In the genomic region with DNA sequence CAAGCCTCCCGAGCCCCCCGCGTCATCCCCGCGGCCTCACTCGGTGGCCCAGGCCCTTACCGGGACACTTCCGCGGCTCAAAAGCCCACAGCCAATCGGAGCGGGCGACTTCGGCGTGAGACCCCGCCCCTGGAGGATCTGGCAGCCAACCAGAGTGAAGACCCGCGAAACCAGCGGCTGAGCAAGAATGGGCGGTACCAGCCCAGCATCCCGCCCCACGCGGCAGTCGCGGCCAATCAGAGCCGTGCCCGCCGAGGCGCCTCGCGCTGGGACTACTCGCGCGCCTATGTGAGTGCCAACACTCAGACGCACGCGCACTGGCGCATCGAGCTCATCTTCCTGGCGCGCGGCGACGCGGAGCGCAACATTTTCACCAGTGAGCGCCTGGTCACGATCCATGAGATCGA, we compare ENCODE assay signal across 15 cellular contexts. TPM values are rescaled to one million over a fixed set of nuclear protein-coding genes. Genes with fewer than 3 reads are reported as not detected.
DNase-seq lines count a peak whose midpoint lies in the region; ATAC-seq and TF ChIP-seq lines count a peak whose summit lies in the region.
"Had no signal": no experiment of that assay in that cellular context is flagged by ENCODE, and none has a peak within 500 bp of the region (broad histone marks: within the 10 kb centered on the region; RNA-seq: fewer than 3 reads in every experiment).

No MANE protein-coding gene starts in this region.

- peak overlapping the region; percentile 12 for H3K4me3 Mint-ChIP-seq in activated CD8-positive, alpha-beta T cell treated with anti-CD3 and anti-CD28 coated beads, Interleukin-2, amount 10 ng/mL, durations not matched to agents 7 days and 5 days
- H3K4me3 Mint-ChIP-seq: T-helper 2 cell treated with Interferon-gamma antibody and Interleukin-4, amounts not matched to agents 5 μg/mL and 100 μg/mL, for 36 hours had no signal

- H3K9me3 Mint-ChIP-seq in activated CD8-positive, alpha-beta T cell treated with anti-CD3 and anti-CD28 coated beads, Interleukin-2, amount 10 ng/mL, durations not matched to agents 7 days and 5 days (ENCODE audit: insufficient read depth), result peaks cover 21% of the 10 kb centered on the region

- intact Hi-C loops in Right ventricle myocardium superior (cut with DNase I) (no loop called here), psoas muscle (cut with DNase I) (no loop called here)

- H3K4me1 Mint-ChIP-seq in activated CD8-positive, alpha-beta T cell treated with anti-CD3 and anti-CD28 coated beads, Interleukin-2, amount 10 ng/mL, durations not matched to agents 7 days and 5 days (ENCODE audit: low read depth), result no peaks in the 10 kb centered on the region

- no peak for TF ChIP-seq CTCF in psoas muscle (IDR thresholded peaks at IDR 0.05)

- peak overlapping the region; percentile 32 for H3K4me3 ChIP-seq in psoas muscle

- H3K27me3 Mint-ChIP-seq in activated CD8-positive, alpha-beta T cell treated with anti-CD3 and anti-CD28 coated beads, Interleukin-2, amount 10 ng/mL, durations not matched to agents 7 days and 5 days (ENCODE audit: low read depth), result peaks cover 14% of the 10 kb centered on the region

- peaks cover 2% of the 10 kb centered on the region for H3K36me3 Mint-ChIP-seq in activated CD8-positive, alpha-beta T cell treated with anti-CD3 and anti-CD28 coated beads, Interleukin-2, amount 10 ng/mL, durations not matched to agents 7 days and 5 days (ENCODE audit: low read depth)

- in situ Hi-C loops in KBM-7 (cut with MboI; ENCODE audit: low pct_unique_long_range_greater_than_20kb, low sequenced_read_pairs), result no loop called here

- no peaks in the 10 kb centered on the region for H3K4me1 ChIP-seq in psoas muscle

- DNase-seq in activated CD4-positive, alpha-beta T cell treated with anti-CD3 and anti-CD28 coated beads for 48 hours, result peak; percentile 19
- DNase-seq in activated CD4-positive, alpha-beta T cell treated with anti-CD3 and anti-CD28 coated beads for 1 hour, result no peak
- no peak for DNase-seq in activated CD8-positive, alpha-beta T cell treated with anti-CD3 and anti-CD28 coated beads, Interleukin-2, amount 10 ng/mL, durations not matched to agents 7 days and 5 days
- DNase-seq in Right ventricle myocardium superior, result peak; percentile 52
- peak; percentile 43 to 56 for DNase-seq in psoas muscle
- DNase-seq in KBM-7, result no peak
- DNase-seq in glomerular visceral epithelial cell (ENCODE audit: extremely low spot score), result no peak
- DNase-seq in NAMALWA (ENCODE audit: low spot score), result no peak
- DNase-seq: activated CD8-positive, alpha-beta memory T cell treated with anti-CD3 and anti-CD28 coated beads, Interleukin-2, amount 50 U/mL, for 4 hours; COR-L47; NCI-H1105 treated with DMSO at 0.1 percent for 48 hours; NCI-H524 had no signal

- 26 to 48% (median 30%) methylated on average over 48 of the region's 48 CpGs for WGBS in psoas muscle, 3 donors

- peak; percentile 55 for ATAC-seq in activated CD8-positive, alpha-beta T cell treated with anti-CD3 and anti-CD28 coated beads, Interleukin-2, amount 10 ng/mL, durations not matched to agents 7 days and 5 days
- ATAC-seq in Right ventricle myocardium superior (ENCODE audit: poor library complexity) (peak; percentile 41), psoas muscle (peak in 1 of 4 donors; percentile 71)
- ATAC-seq: Panc1 had no signal

- H3K27me3 ChIP-seq in psoas muscle (ENCODE audit: insufficient read depth in 3 of 3, low read length in 2 of 3), result peaks cover 0 to 40% (median 7%) of the 10 kb centered on the region in 3 donors

- no peaks in the 10 kb centered on the region for H3K36me3 ChIP-seq in psoas muscle (ENCODE audit: insufficient read depth in 1 of 2, low read depth in 1 of 2)

- H3K27ac Mint-ChIP-seq in activated CD8-positive, alpha-beta T cell treated with anti-CD3 and anti-CD28 coated beads, Interleukin-2, amount 10 ng/mL, durations not matched to agents 7 days and 5 days, result no peak overlapping the region
- H3K27ac Mint-ChIP-seq: T-helper 2 cell treated with Interferon-gamma antibody and Interleukin-4, amounts not matched to agents 5 μg/mL and 100 μg/mL, for 36 hours had no signal

- CTCF ChIA-PET in activated CD8-positive, alpha-beta T cell treated with anti-CD3 and anti-CD28 coated beads, Interleukin-2, amount 10 ng/mL, durations not matched to agents 7 days and 5 days (lab: Charles Lee), result no interaction called here

- peaks cover 20% of the 10 kb centered on the region for H3K9me3 ChIP-seq in psoas muscle

- POLR2A ChIA-PET in activated CD8-positive, alpha-beta T cell treated with anti-CD3 and anti-CD28 coated beads, Interleukin-2, amount 10 ng/mL, durations not matched to agents 7 days and 5 days (lab: Charles Lee), result no interaction called here

- no peak overlapping the region for H3K27ac ChIP-seq in psoas muscle

RNA-seq across cellular contexts. Expression of gene DISP3, which starts 22.5 kb away (rescaled TPM):
- total RNA-seq in activated CD8-positive, alpha-beta T cell treated with anti-CD3 and anti-CD28 coated beads, Interleukin-2, amount 10 ng/mL, durations not matched to agents 7 days and 5 days, result under 1 TPM; 0.42 to 0.55 TPM
- not detected for total RNA-seq in Right ventricle myocardium superior
- under 1 TPM in 1 of 4 donors, not detected in 3; 0.04 TPM for total RNA-seq in psoas muscle
- polyA plus RNA-seq in psoas muscle, result under 1 TPM; 0.01 to 0.03 (median 0.01) TPM
- polyA plus RNA-seq: keratinocyte had no signal

Comparison
In these comparisons a context has a peak if more than half of its experiments do, and no peak if none do; other contexts are left out.
1. DNase-seq: peak in activated CD4-positive, alpha-beta T cell treated with anti-CD3 and anti-CD28 coated beads for 48 hours (single experiment), Right ventricle myocardium superior (single experiment) and psoas muscle (2 of 2); none in activated CD4-positive, alpha-beta T cell treated with anti-CD3 and anti-CD28 coated beads for 1 hour (single experiment), activated CD8-positive, alpha-beta T cell treated with anti-CD3 and anti-CD28 coated beads, Interleukin-2, amount 10 ng/mL, durations not matched to agents 7 days and 5 days (single experiment), KBM-7 (single experiment), glomerular visceral epithelial cell (single experiment) and NAMALWA (single experiment).